In the genomic region with DNA sequence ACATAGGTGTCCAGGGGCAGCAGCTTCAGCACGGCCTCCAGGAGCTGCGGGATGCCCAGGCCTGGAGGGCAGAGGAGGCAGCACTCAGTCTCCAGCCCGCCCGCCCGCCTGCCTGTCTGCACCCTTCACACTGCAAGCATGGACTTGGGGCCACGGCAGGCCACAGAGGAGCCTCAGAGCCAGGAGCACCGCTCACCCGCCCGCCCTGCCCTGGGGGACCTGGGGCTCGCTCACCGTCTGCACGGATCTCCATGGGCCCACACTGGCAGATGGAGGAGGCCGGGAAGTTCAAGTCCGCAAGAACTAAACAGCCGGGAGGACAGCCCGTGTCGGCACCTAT, we compare ENCODE assay signal across 9 cellular contexts. TPM values are rescaled to one million over a fixed set of nuclear protein-coding genes. Genes with fewer than 3 reads are reported as not detected.
DNase-seq lines count a peak whose midpoint lies in the region; ATAC-seq and TF ChIP-seq lines count a peak whose summit lies in the region.
"Had no signal": no experiment of that assay in that cellular context is flagged by ENCODE, and none has a peak within 500 bp of the region (broad histone marks: within the 10 kb centered on the region; RNA-seq: fewer than 3 reads in every experiment).

No MANE protein-coding gene starts in this region.

- peak overlapping the region; percentile 85 for H3K4me3 ChIP-seq in A673 (ENCODE audit: low read depth, low read length, poor library complexity, severe bottlenecking)
- peak overlapping the region; percentile 50 to 53 for H3K4me3 ChIP-seq in cardiac fibroblast (replicated peaks in 1 of 2; ENCODE audit: low read depth in 2 of 2, low read length in 2 of 2)
- H3K4me3 ChIP-seq in mucosa of rectum (ENCODE audit: low read length in 2 of 2), result peak overlapping the region; percentile 59 to 62

- peak overlapping the region; percentile 56 to 68 for H3K9ac ChIP-seq in mucosa of rectum (ENCODE audit: low read depth in 1 of 2, low read length in 2 of 2)

- H3K27ac ChIP-seq in A673 (ENCODE audit: low read depth, low read length, poor library complexity, severe bottlenecking), result peak overlapping the region; percentile 86
- H3K27ac ChIP-seq in mucosa of rectum (ENCODE audit: low read depth in 2 of 2, low read length in 2 of 2), result no peak overlapping the region

- TF ChIP-seq CTCF in A673 (conservative IDR thresholded peaks at IDR 0.05; ENCODE audit: low read depth, low read length) (no peak), cardiac fibroblast (IDR thresholded peaks at IDR 0.05; ENCODE audit: low read depth, low read length) (no peak)

- CTCF ChIA-PET in A673 (lab: Charles Lee), result no interaction called here

- H3K27me3 ChIP-seq in A673 (replicated peaks; ENCODE audit: insufficient read depth, low read depth, low read length, poor library complexity), result no peaks in the 10 kb centered on the region
- no peaks in the 10 kb centered on the region for H3K27me3 ChIP-seq in mucosa of rectum (ENCODE audit: control insufficient read depth in 2 of 2, insufficient read depth in 2 of 2, low read length in 2 of 2)

- no TSS peak for BruUV-seq in A673 (replicated peaks; lab: Mats Ljungman, UMichigan)

- ATAC-seq in HG02885 (IDR thresholded peaks at IDR 0.05; ENCODE audit: poor library complexity, unreplicated experiment) (peak; percentile 4), GM18502 (IDR thresholded peaks at IDR 0.05; ENCODE audit: poor library complexity, unreplicated experiment) (no peak), HG03457 (IDR thresholded peaks at IDR 0.05; ENCODE audit: unreplicated experiment) (no peak)

- no peak for DNase-seq in A673 (ENCODE audit: low spot score)
- DNase-seq in cardiac fibroblast (ENCODE audit: low read depth in 2 of 2), result no peak
- DNase-seq in NCI-H1092 (lab: John Stamatoyannopoulos, UW), result no peak
- DNase-seq in RKO (ENCODE audit: low spot score), result no peak
- DNase-seq: NCI-H1694 had no signal

- H3K9me3 ChIP-seq in A673 (ENCODE audit: low read depth, low read length, poor library complexity, severe bottlenecking), result no peaks in the 10 kb centered on the region
- H3K9me3 ChIP-seq in mucosa of rectum (ENCODE audit: control insufficient read depth in 2 of 2, low read length in 2 of 2), result no peaks in the 10 kb centered on the region

- POLR2A ChIA-PET in A673 (lab: Charles Lee; ENCODE audit: low non-redundant PET), result no interaction called here

- H3K4me1 ChIP-seq in A673 (ENCODE audit: insufficient read depth, low read length, poor library complexity, severe bottlenecking) (no peaks in the 10 kb centered on the region), mucosa of rectum (ENCODE audit: control insufficient read depth in 2 of 2, insufficient read depth in 2 of 2, low read length in 2 of 2) (peaks cover 18 to 25% of the 10 kb centered on the region in 2 donors)

- intact Hi-C loops in A673 (cut with micrococcal nuclease; ENCODE audit: unreplicated experiment), result no loop called here

- H3K36me3 ChIP-seq in A673 (ENCODE audit: insufficient read depth, low read length, poor library complexity, severe bottlenecking) (peaks cover under 1% of the 10 kb centered on the region), mucosa of rectum (ENCODE audit: control insufficient read depth in 2 of 2, insufficient read depth in 2 of 2, low read length in 2 of 2) (peaks cover under 1 to 4% of the 10 kb centered on the region in 2 donors)

RNA-seq across cellular contexts. Expression of a gene that starts 0.9 kb away (rescaled TPM):
- 16.0 and 22.3 TPM in 2 replicates for total RNA-seq in A673 (2021)

RNA-seq across cellular contexts. Expression of a gene that starts 9.8 kb away (rescaled TPM):
- total RNA-seq in A673 (2021), result not detected in 2 replicates

RNA-seq across cellular contexts. Expression of a gene that starts 16.2 kb away (rescaled TPM):
- 96.3 and 101 TPM in 2 replicates for total RNA-seq in A673 (2021)

RNA-seq across cellular contexts. Expression of a gene that starts 20.2 kb away (rescaled TPM):
- 0.57 TPM in 1 of 2 replicates, not detected in the other for total RNA-seq in A673 (2021)

RNA-seq across cellular contexts. Expression of a gene that starts 22.1 kb away (rescaled TPM):
- 0.92 and 2.1 TPM in 2 replicates for total RNA-seq in A673 (2021)
